Comparison of ENCODE assay signal across 17 cellular contexts in genomic region chr5:136750507-136750906, GRCh38.
"Had no signal": no experiment of that assay in that cellular context is flagged by ENCODE, and none has a peak within 500 bp of the region (broad histone marks: within the 10 kb centered on the region; RNA-seq: fewer than 3 reads in every experiment).

No MANE protein-coding gene starts in this region.

- H3K27ac ChIP-seq: coronary artery, gastrocnemius medialis, lower lobe of right lung, psoas muscle had no signal

- H3K27me3 Mint-ChIP-seq: activated CD4-positive, alpha-beta T cell treated with anti-CD3 and anti-CD28 coated beads, Interleukin-2, amount 10 ng/mL, durations not matched to agents 24 days and 14 days; activated CD8-positive, alpha-beta T cell treated with anti-CD3 and anti-CD28 coated beads for 36 hours; activated naive CD4-positive, alpha-beta T cell treated with anti-CD3 and anti-CD28 coated beads, Interleukin-2, amount 10 ng/mL, durations not matched to agents 7 days and 5 days; activated naive CD8-positive, alpha-beta T cell treated with anti-CD3 and anti-CD28 coated beads, Interleukin-2, amount 50 U/mL, for 24 hours; stimulated activated naive CD8-positive, alpha-beta T cell treated with anti-CD3 and anti-CD28 coated beads, Interleukin-15, amount 100 ng/mL, for 72 hours had no signal

- H3K36me3 ChIP-seq: gastrocnemius medialis, lower lobe of right lung had no signal

- H3K9me3 ChIP-seq: gastrocnemius medialis, lower lobe of right lung, psoas muscle had no signal

- DNase-seq: activated CD4-positive, alpha-beta T cell treated with anti-CD3 and anti-CD28 coated beads, Interleukin-2, amount 10 ng/mL, durations not matched to agents 24 days and 14 days; activated CD8-positive, alpha-beta T cell treated with anti-CD3 and anti-CD28 coated beads for 36 hours; activated naive CD4-positive, alpha-beta T cell treated with anti-CD3 and anti-CD28 coated beads, Interleukin-2, amount 10 ng/mL, durations not matched to agents 7 days and 5 days; activated naive CD8-positive, alpha-beta T cell treated with anti-CD3 and anti-CD28 coated beads, Interleukin-2, amount 50 U/mL, for 24 hours; activated T-cell treated with anti-CD3 and anti-CD28 coated beads, Interleukin-2, amount 50 U/mL, for 1 hour; erythroblast; gastrocnemius medialis; left colon; lower lobe of right lung; psoas muscle; right cardiac atrium; stimulated activated naive CD8-positive, alpha-beta T cell treated with anti-CD3 and anti-CD28 coated beads, Interleukin-15, amount 100 ng/mL, for 72 hours; T-helper 1 cell; T1000 had no signal

- H3K27me3 ChIP-seq: gastrocnemius medialis had no signal

- ATAC-seq: activated CD8-positive, alpha-beta T cell treated with anti-CD3 and anti-CD28 coated beads for 36 hours; activated naive CD8-positive, alpha-beta T cell treated with anti-CD3 and anti-CD28 coated beads, Interleukin-2, amount 50 U/mL, for 24 hours; gastrocnemius medialis; left colon; lower lobe of right lung; psoas muscle; right cardiac atrium; stimulated activated naive CD8-positive, alpha-beta T cell treated with anti-CD3 and anti-CD28 coated beads, Interleukin-15, amount 100 ng/mL, for 72 hours had no signal

- H3K36me3 Mint-ChIP-seq: activated naive CD4-positive, alpha-beta T cell treated with anti-CD3 and anti-CD28 coated beads, Interleukin-2, amount 10 ng/mL, durations not matched to agents 7 days and 5 days had no signal

- H3K4me1 Mint-ChIP-seq: activated CD4-positive, alpha-beta T cell treated with anti-CD3 and anti-CD28 coated beads, Interleukin-2, amount 10 ng/mL, durations not matched to agents 24 days and 14 days; activated naive CD4-positive, alpha-beta T cell treated with anti-CD3 and anti-CD28 coated beads, Interleukin-2, amount 10 ng/mL, durations not matched to agents 7 days and 5 days; activated naive CD8-positive, alpha-beta T cell treated with anti-CD3 and anti-CD28 coated beads, Interleukin-2, amount 50 U/mL, for 24 hours; central memory CD8-positive, alpha-beta T cell; stimulated activated naive CD8-positive, alpha-beta T cell treated with anti-CD3 and anti-CD28 coated beads, Interleukin-15, amount 100 ng/mL, for 72 hours had no signal

- H3K9me3 Mint-ChIP-seq: activated CD4-positive, alpha-beta T cell treated with anti-CD3 and anti-CD28 coated beads, Interleukin-2, amount 10 ng/mL, durations not matched to agents 24 days and 14 days; activated CD8-positive, alpha-beta T cell treated with anti-CD3 and anti-CD28 coated beads for 36 hours; activated T-helper 2 cell treated with anti-CD3 and anti-CD28 coated beads, Interferon-gamma antibody, Interleukin-2, Interleukin-4, amounts not matched to agents 10 μg/mL and 5 μg/mL and 100 μg/mL, durations not matched to agents 14 hours and 24 hours and 36 hours had no signal

- H3K4me1 ChIP-seq: gastrocnemius medialis, lower lobe of right lung, psoas muscle had no signal

- H3K4me3 ChIP-seq: coronary artery, gastrocnemius medialis, lower lobe of right lung, psoas muscle had no signal

- H3K27ac Mint-ChIP-seq: activated CD4-positive, alpha-beta T cell treated with anti-CD3 and anti-CD28 coated beads, Interleukin-2, amount 10 ng/mL, durations not matched to agents 24 days and 14 days; activated CD8-positive, alpha-beta T cell treated with anti-CD3 and anti-CD28 coated beads for 36 hours; activated naive CD4-positive, alpha-beta T cell treated with anti-CD3 and anti-CD28 coated beads, Interleukin-2, amount 10 ng/mL, durations not matched to agents 7 days and 5 days; activated naive CD8-positive, alpha-beta T cell treated with anti-CD3 and anti-CD28 coated beads, Interleukin-2, amount 50 U/mL, for 24 hours; activated T-helper 2 cell treated with anti-CD3 and anti-CD28 coated beads, Interferon-gamma antibody, Interleukin-2, Interleukin-4, amounts not matched to agents 10 μg/mL and 5 μg/mL and 100 μg/mL, durations not matched to agents 14 hours and 24 hours and 36 hours; stimulated activated naive CD8-positive, alpha-beta T cell treated with anti-CD3 and anti-CD28 coated beads, Interleukin-15, amount 100 ng/mL, for 72 hours had no signal

- H3K4me3 Mint-ChIP-seq: activated CD4-positive, alpha-beta T cell treated with anti-CD3 and anti-CD28 coated beads, Interleukin-2, amount 10 ng/mL, durations not matched to agents 24 days and 14 days; activated CD8-positive, alpha-beta T cell treated with anti-CD3 and anti-CD28 coated beads for 36 hours; activated naive CD4-positive, alpha-beta T cell treated with anti-CD3 and anti-CD28 coated beads, Interleukin-2, amount 10 ng/mL, durations not matched to agents 7 days and 5 days; activated naive CD8-positive, alpha-beta T cell treated with anti-CD3 and anti-CD28 coated beads, Interleukin-2, amount 50 U/mL, for 24 hours; central memory CD8-positive, alpha-beta T cell; stimulated activated naive CD8-positive, alpha-beta T cell treated with anti-CD3 and anti-CD28 coated beads, Interleukin-15, amount 100 ng/mL, for 72 hours had no signal
